20 cellular contexts compared by ENCODE assay signal in genomic region chr1:63407002-63407401, GRCh38. TPM values are rescaled to one million over a fixed set of nuclear protein-coding genes. Genes with fewer than 3 reads are reported as not detected.
A peak's percentile ranks its signal among the peaks of the same experiment; 100 is the strongest.
DNase-seq lines count a peak whose midpoint lies in the region; ATAC-seq, FAIRE-seq and TF ChIP-seq lines count a peak whose summit lies in the region.
"Had no signal": no experiment of that assay in that cellular context is flagged by ENCODE, and none has a peak within 500 bp of the region (broad histone marks: within the 10 kb centered on the region; RNA-seq: fewer than 3 reads in every experiment).

No MANE protein-coding gene starts in this region.

- H3K9ac ChIP-seq in K562 (ENCODE audit: insufficient read depth in 1 of 2, low read depth in 2 of 2, low read length in 2 of 2): no peak overlapping the region
- H3K9ac ChIP-seq in mesenchymal stem cell (ENCODE audit: low read length): no peak overlapping the region

- H3K27ac ChIP-seq in HEK293 (ENCODE audit: extremely low read depth, low read depth, low read length) (no peak overlapping the region), K562 (ENCODE audit: extremely low read depth, low read depth, low read length) (no peak overlapping the region), mesenchymal stem cell (ENCODE audit: low read length, poor library complexity, severe bottlenecking) (no peak overlapping the region)
- H3K27ac ChIP-seq: RWPE1 had no signal

- in situ Hi-C loops in K562 (cut with MboI): no loop called here

- H2AFZ ChIP-seq in K562 (ENCODE audit: low read depth, low read length) (no peak overlapping the region), mesenchymal stem cell (ENCODE audit: low read depth, low read length) (no peak overlapping the region)

- H3K4me3 ChIP-seq in HEK293 (ENCODE audit: low read depth, low read length) (no peak overlapping the region), K562 (no peak overlapping the region), foreskin fibroblast (ENCODE audit: low read depth in 1 of 2, low read length in 2 of 2) (no peak overlapping the region), mesenchymal stem cell (ENCODE audit: insufficient read depth in 1 of 2, low read depth in 1 of 2, low read length in 2 of 2) (no peak overlapping the region)

- H3K36me3 ChIP-seq in HEK293 (ENCODE audit: control insufficient read depth in 2 of 2, insufficient read depth in 1 of 2, low read length in 2 of 2) (peaks cover 0 to 13% of the 10 kb centered on the region in 2 experiments; a peak in 2 of 3 replicates), K562 (ENCODE audit: control insufficient read depth, insufficient read depth, low read length) (peaks cover 2% of the 10 kb centered on the region; the same call in 2 of the 3 replicates), mesenchymal stem cell (ENCODE audit: control insufficient read depth in 1 of 2, insufficient read depth in 2 of 2, low read depth in 1 of 2, low read length in 2 of 2) (peaks cover 0 to 19% of the 10 kb centered on the region in 2 experiments)
- H3K36me3 ChIP-seq: BE2C had no signal

- H2BK15ac ChIP-seq in mesenchymal stem cell (ENCODE audit: low read depth, poor library complexity, severe bottlenecking): no peak overlapping the region

- intact Hi-C loops in K562 (cut with micrococcal nuclease): no loop called here

- peaks cover 22% of the 10 kb centered on the region for H3K4me1 Mint-ChIP-seq in chondrocyte (ENCODE audit: low read depth)

- H3K9me1 ChIP-seq in K562 (ENCODE audit: control insufficient read depth, insufficient read depth, low read length): no peaks in the 10 kb centered on the region

- CTCF ChIA-PET in HEK293 (lab: Yijun Ruan, JAX): no interaction called here
- CTCF ChIA-PET in K562 (lab: Yijun Ruan, JAX; ENCODE audit: low intra/inter-chr PET ratio): no interaction called here

- no peak for TF ChIP-seq RAD21 in K562 (CRISPR knock-in tag; conservative IDR thresholded peaks at IDR 0.05 in 1 of 2, IDR thresholded peaks at IDR 0.05 in 1 of 2)

- no peaks in the 10 kb centered on the region for H3K9me3 Mint-ChIP-seq in chondrocyte (ENCODE audit: low read depth)

- no peak overlapping the region for H2AK5ac ChIP-seq in mesenchymal stem cell (ENCODE audit: low read length, severe bottlenecking)

- H4K20me1 ChIP-seq in K562 (replicated peaks; ENCODE audit: control insufficient read depth, insufficient read depth, low read length): no peaks in the 10 kb centered on the region

- POLR2A ChIA-PET in HEK293 (lab: Yijun Ruan, JAX) (no interaction called here), K562 (lab: Yijun Ruan, JAX) (no interaction called here)

- no peak overlapping the region for H4K8ac ChIP-seq in mesenchymal stem cell (ENCODE audit: low read length)

- no peak overlapping the region for H3K27ac Mint-ChIP-seq in chondrocyte (ENCODE audit: unreplicated experiment)

- H3K14ac ChIP-seq in mesenchymal stem cell (ENCODE audit: low read length in 2 of 2): no peak overlapping the region

- H3K4me1 ChIP-seq in HEK293 (ENCODE audit: control insufficient read depth, insufficient read depth, low read length) (no peaks in the 10 kb centered on the region; the same call in 1 of the 2 replicates), K562 (replicated peaks in 1 of 2; ENCODE audit: control insufficient read depth in 2 of 2, insufficient read depth in 2 of 2, low read length in 2 of 2) (no peaks in the 10 kb centered on the region; a peak in 1 of 5 replicates), mesenchymal stem cell (ENCODE audit: control insufficient read depth, insufficient read depth, low read depth, low read length) (no peaks in the 10 kb centered on the region)
- H3K4me1 ChIP-seq: BE2C had no signal

- no peak for ATAC-seq in K562

- H3K79me2 ChIP-seq in K562 (ENCODE audit: control insufficient read depth, insufficient read depth, low read length): no peaks in the 10 kb centered on the region

- H3K27me3 Mint-ChIP-seq in chondrocyte (ENCODE audit: low read depth): no peaks in the 10 kb centered on the region

- H2BK120ac ChIP-seq in mesenchymal stem cell (ENCODE audit: low read depth, low read length): no peak overlapping the region

- H3K18ac ChIP-seq in mesenchymal stem cell (ENCODE audit: low read depth in 1 of 2, low read length in 2 of 2): no peak overlapping the region

- BruUV-seq in K562 (replicated peaks; lab: Mats Ljungman, UMichigan): no TSS peak

- H3K4me2 ChIP-seq in K562 (ENCODE audit: insufficient read depth, low read length) (no peak overlapping the region), mesenchymal stem cell (ENCODE audit: low read length, poor library complexity, severe bottlenecking) (no peak overlapping the region)

- no peak overlapping the region for H3K4me3 Mint-ChIP-seq in chondrocyte (ENCODE audit: unreplicated experiment)

- no peak overlapping the region for H3K4ac ChIP-seq in mesenchymal stem cell (ENCODE audit: low read depth in 1 of 2, low read length in 2 of 2)

- peaks cover 2% of the 10 kb centered on the region for H3K36me3 Mint-ChIP-seq in chondrocyte (ENCODE audit: low read depth)

- TF ChIP-seq POLR2A in K562 (conservative IDR thresholded peaks at IDR 0.05): no peak

- H3K27me3 ChIP-seq in K562 (ENCODE audit: control insufficient read depth in 2 of 2, insufficient read depth in 2 of 2, low read length in 2 of 2) (no peaks in the 10 kb centered on the region), mesenchymal stem cell (ENCODE audit: control insufficient read depth in 1 of 2, insufficient read depth in 1 of 2, low read length in 2 of 2) (no peaks in the 10 kb centered on the region)
- H3K27me3 ChIP-seq: BE2C had no signal

- TF ChIP-seq EP300 in K562 (IDR thresholded peaks at IDR 0.05; ENCODE audit: low read length): no peak

- DNase-seq in K562 (ENCODE audit: extremely low read depth in 1 of 4, low spot score in 3 of 4) (no peak), foreskin fibroblast (peak; percentile 3 to 15), mesenchymal stem cell (peak; percentile 33), chondrocyte (ENCODE audit: low spot score) (no peak), DMS79 (lab: John Stamatoyannopoulos, UW) (no peak)
- no peak for DNase-seq in stimulated activated CD4-positive, alpha-beta T cell treated with anti-CD3 and anti-CD28 coated beads, Interleukin-12 subunit alpha, Interleukin-12 subunit beta, amount 100 ng/mL, for 4 hours
- DNase-seq: BE2C, DMS53, EL, GF-D8, GOT3, NCI-H1105, NCI-H2029 treated with DMSO at 0.1 percent for 48 hours, NCI-H226, NCI-H510A treated with DMSO at 0.1 percent for 48 hours, NCI-H748 treated with DMSO at 0.1 percent for 48 hours, SHP77 treated with DMSO at 0.1 percent for 48 hours had no signal

- no peak for TF ChIP-seq CTCF in HEK293 (tag by site-specific recombination; IDR thresholded peaks at IDR 0.05)
- no peak for TF ChIP-seq CTCF in K562 (IDR thresholded peaks at IDR 0.05 in 2 of 3, conservative IDR thresholded peaks at IDR 0.05 in 1 of 3; ENCODE audit: insufficient read depth in 2 of 3, low read depth in 1 of 3, low read length in 3 of 3)
- TF ChIP-seq CTCF in foreskin fibroblast (IDR thresholded peaks at IDR 0.05; ENCODE audit: low read depth, low read length): no peak
- TF ChIP-seq CTCF in chondrocyte (IDR thresholded peaks at IDR 0.05): no peak

- no peak for FAIRE-seq in K562 (lab: Jason Lieb, UNC)
- FAIRE-seq: D721Med had no signal

- H2BK12ac ChIP-seq in mesenchymal stem cell (ENCODE audit: low read length in 2 of 2): no peak overlapping the region

- H3K23ac ChIP-seq in mesenchymal stem cell (ENCODE audit: low read length in 2 of 2): no peak overlapping the region

- H4K91ac ChIP-seq in mesenchymal stem cell (ENCODE audit: low read length): no peak overlapping the region

- H2BK5ac ChIP-seq in mesenchymal stem cell (ENCODE audit: low read depth, low read length, poor library complexity, severe bottlenecking): no peak overlapping the region

- H3K9me3 ChIP-seq in HEK293 (ENCODE audit: control insufficient read depth, insufficient read depth, low read depth, low read length): no peaks in the 10 kb centered on the region
- H3K9me3 ChIP-seq in K562 (replicated peaks; ENCODE audit: control insufficient read depth, insufficient read depth, low read depth, low read length): no peaks in the 10 kb centered on the region
- no peaks in the 10 kb centered on the region for H3K9me3 ChIP-seq in mesenchymal stem cell (ENCODE audit: control insufficient read depth, low read length)
- H3K9me3 ChIP-seq: BE2C had no signal

- no peaks in the 10 kb centered on the region for H3K79me1 ChIP-seq in mesenchymal stem cell (replicated peaks; ENCODE audit: low read length, poor library complexity, severe bottlenecking)

TF ChIP-seq in HEK293, 187 proteins besides CTCF, POLR2A, EP300 and RAD21:
- TF ChIP-seq OSR2 (tag by site-specific recombination; IDR thresholded peaks at IDR 0.05) (no peak), ZBTB17 (tag by site-specific recombination; IDR thresholded peaks at IDR 0.05) (peak; percentile 64; the same call in 1 of the 2 replicates)

TF ChIP-seq in K562, 482 proteins besides CTCF, POLR2A, EP300 and RAD21:
- TF ChIP-seq CREM (IDR thresholded peaks at IDR 0.05; ENCODE audit: low read depth) (no peak), CEBPG (CRISPR knock-in tag; IDR thresholded peaks at IDR 0.05) (no peak), CEBPG (tag; conservative IDR thresholded peaks at IDR 0.05 in 1 of 2, IDR thresholded peaks at IDR 0.05 in 1 of 2) (peak in 1 of 2 experiments; percentile 77; a peak in 2 of 4 replicates), CEBPB (tag; IDR thresholded peaks at IDR 0.05) (peak; percentile 84)

RNA-seq across cellular contexts. Expression of gene ALG6, which starts 39.6 kb away (rescaled TPM):
- 40.1 and 91.4 TPM in 2 replicates for total RNA-seq in K562 (2011; cell fraction: chromatin; rRNA removed; ENCODE audit: low replicate concordance)
- 22.1 and 29.7 TPM in 2 replicates for total RNA-seq in K562 (2011; cell fraction: nucleolus; rRNA removed)
- 47.5 and 55.0 TPM in 2 replicates for total RNA-seq in K562 (2011; cell fraction: nucleoplasm; rRNA removed)
- 18.9 and 21.1 TPM in 2 replicates for total RNA-seq in K562 (2014; rRNA removed)
- 25.4 and 28.0 TPM in 2 replicates for total RNA-seq in K562 (2014; rRNA removed; fragmentation: Illumina TruSeq; extraction: Trizol)
- 21.1 and 23.3 TPM in 2 replicates for total RNA-seq in K562 (2015; rRNA removed; fragmentation: Illumina TruSeq; extraction: Trizol)
- 14.6 and 16.9 TPM in 2 replicates for total RNA-seq in K562 (2021)
- 22.8 and 35.7 TPM in 2 replicates for polyA plus RNA-seq in K562 (2011; rRNA removed)
- polyA plus RNA-seq in K562 (2011; cell fraction: cytosol; rRNA removed): 4.6 and 9.9 TPM in 2 replicates
- polyA plus RNA-seq in K562 (2011; cell fraction: nucleus; rRNA removed): 28.0 and 34.6 TPM in 2 replicates
- polyA plus RNA-seq in K562 (2012): 13.1 and 18.3 TPM in 2 replicates
- 16.3 and 18.9 TPM in 2 replicates for polyA plus RNA-seq in K562 (2014; fragmentation: Illumina TruSeq; extraction: Trizol)
- 10 to 100 TPM; 26.8 to 29.1 TPM for polyA plus RNA-seq in K562 (2014; fragmentation: Nextera tagmentation; extraction: Ambion mirVana)
- polyA plus RNA-seq in K562 (2014; rRNA removed): 16.0 and 21.9 TPM in 2 replicates
- polyA minus RNA-seq in K562 (2011; rRNA and poly(A)+ RNA removed): 26.1 and 32.9 TPM in 2 replicates
- polyA minus RNA-seq in K562 (2011; cell fraction: cytosol; rRNA and poly(A)+ RNA removed): 6.6 and 7.6 TPM in 2 replicates
- polyA minus RNA-seq in K562 (2011; cell fraction: nucleus; rRNA and poly(A)+ RNA removed): 28.1 and 43.3 TPM in 2 replicates
- 4.5 TPM for polyA plus RNA-seq in mesenchymal stem cell (2013, experiment 1 of 2)
- 4.9 TPM for polyA plus RNA-seq in mesenchymal stem cell (2013, experiment 2 of 2)
- 7.5 to 11.6 TPM (median 8.5 TPM) in 3 replicates for total RNA-seq in chondrocyte

Comparison
In these comparisons a context has a peak if more than half of its experiments do, and no peak if none do; other contexts are left out.
1. DNase-seq: peak in foreskin fibroblast (2 of 2) and mesenchymal stem cell (single experiment); none in K562 (0 of 4), stimulated activated CD4-positive, alpha-beta T cell treated with anti-CD3 and anti-CD28 coated beads, Interleukin-12 subunit alpha, Interleukin-12 subunit beta, amount 100 ng/mL, for 4 hours (single experiment), chondrocyte (single experiment) and DMS79 (single experiment).
2. Of the 44 proteins assayed by ChIP-seq in both K562 and HEK293: peak only in K562: none; only in HEK293: ZBTB17; in both: none; in neither: 43.